ENCODE assay signal across 9 cellular contexts in genomic region chr9:124291801-124292396, GRCh38. TPM values are rescaled to one million over a fixed set of nuclear protein-coding genes. Genes with fewer than 3 reads are reported as not detected.
DNase-seq lines count a peak whose midpoint lies in the region; ATAC-seq and TF ChIP-seq lines count a peak whose summit lies in the region.
"Had no signal": no experiment of that assay in that cellular context is flagged by ENCODE, and none has a peak within 500 bp of the region (broad histone marks: within the 10 kb centered on the region; RNA-seq: fewer than 3 reads in every experiment).

No MANE protein-coding gene starts in this region.

- DNase-seq in activated CD4-positive, alpha-beta T cell treated with anti-CD3 and anti-CD28 coated beads for 48 hours = peak; percentile 58
- DNase-seq in activated CD4-positive, alpha-beta T cell treated with anti-CD3 and anti-CD28 coated beads, Interleukin-2, amount 50 U/mL, for 1 hour = no peak
- peak; percentile 45 to 56 (median 51) for DNase-seq in activated CD8-positive, alpha-beta memory T cell treated with anti-CD3 and anti-CD28 coated beads for 48 hours (ENCODE audit: low read depth in 2 of 3, low spot score in 2 of 3)
- DNase-seq in right lobe of liver = peak in 1 of 3 donors; percentile 42
- no peak for DNase-seq in thoracic aorta (ENCODE audit: low spot score)
- DNase-seq in HuH-7.5 (ENCODE audit: low spot score) = no peak

- H3K4me3 ChIP-seq in right lobe of liver = no peak overlapping the region
- peak overlapping the region; percentile 16 for H3K4me3 ChIP-seq in thoracic aorta

- no peak for TF ChIP-seq CTCF in right lobe of liver (IDR thresholded peaks at IDR 0.05)
- no peak for TF ChIP-seq CTCF in thoracic aorta (IDR thresholded peaks at IDR 0.05)

- no peaks in the 10 kb centered on the region for H3K27me3 ChIP-seq in right lobe of liver
- no peaks in the 10 kb centered on the region for H3K27me3 ChIP-seq in thoracic aorta (replicated peaks; ENCODE audit: insufficient read depth)

- no peaks in the 10 kb centered on the region for H3K36me3 ChIP-seq in right lobe of liver
- H3K36me3 ChIP-seq in thoracic aorta = no peaks in the 10 kb centered on the region

- ATAC-seq in HG03175 (IDR thresholded peaks at IDR 0.05; ENCODE audit: unreplicated experiment) = peak; percentile 55
- peak; percentile 5 to 40 (median 20) for ATAC-seq in right lobe of liver
- no peak for ATAC-seq in thoracic aorta (ENCODE audit: insufficient number of reproducible peaks, low FRiP score, low read depth)
- ATAC-seq in GM21390 (IDR thresholded peaks at IDR 0.05; ENCODE audit: unreplicated experiment) = no peak

- TF ChIP-seq POLR2A in right lobe of liver (IDR thresholded peaks at IDR 0.05) = no peak

- 40% methylated on average over 1 of the region's 11 CpGs for WGBS in right lobe of liver (ENCODE audit: insufficient coverage, low coverage, low lambda C conversion rate, missing lambda C conversion rate)

- intact Hi-C loops in right lobe of liver (cut with DNase I) = no loop called here

- peaks cover 0 to 68% (median 27%) of the 10 kb centered on the region in 4 donors for H3K4me1 ChIP-seq in right lobe of liver
- peaks cover 30 to 73% of the 10 kb centered on the region in 2 donors for H3K4me1 ChIP-seq in thoracic aorta (ENCODE audit: control insufficient read depth in 1 of 2, low read depth in 2 of 2)

- H3K9me3 ChIP-seq in right lobe of liver (no peaks in the 10 kb centered on the region), thoracic aorta (no peaks in the 10 kb centered on the region)

- H3K27ac ChIP-seq in right lobe of liver (no peak overlapping the region), thoracic aorta (no peak overlapping the region)
- H3K27ac ChIP-seq: VCaP had no signal

RNA-seq across cellular contexts. Expression of gene NEK6, which starts 34.1 kb away (rescaled TPM):
- 100 to 1,000 TPM in 1 of 6 experiments, 10 to 100 TPM in 5; 61.6 to 128 (median 67.5) TPM for total RNA-seq in right lobe of liver
- 10 to 100 TPM; 24.0 to 43.6 TPM for total RNA-seq in thoracic aorta

Comparison
In these comparisons a context has a peak if more than half of its experiments do, and no peak if none do; other contexts are left out.
1. DNase-seq: peak in activated CD4-positive, alpha-beta T cell treated with anti-CD3 and anti-CD28 coated beads for 48 hours (single experiment) and activated CD8-positive, alpha-beta memory T cell treated with anti-CD3 and anti-CD28 coated beads for 48 hours (3 of 3); none in activated CD4-positive, alpha-beta T cell treated with anti-CD3 and anti-CD28 coated beads, Interleukin-2, amount 50 U/mL, for 1 hour (single experiment), thoracic aorta (single experiment) and HuH-7.5 (single experiment).
2. ATAC-seq: peak in HG03175 (single experiment) and right lobe of liver (4 of 4); none in thoracic aorta (single experiment) and GM21390 (single experiment).